17 cellular contexts compared by ENCODE assay signal in the genomic region with DNA sequence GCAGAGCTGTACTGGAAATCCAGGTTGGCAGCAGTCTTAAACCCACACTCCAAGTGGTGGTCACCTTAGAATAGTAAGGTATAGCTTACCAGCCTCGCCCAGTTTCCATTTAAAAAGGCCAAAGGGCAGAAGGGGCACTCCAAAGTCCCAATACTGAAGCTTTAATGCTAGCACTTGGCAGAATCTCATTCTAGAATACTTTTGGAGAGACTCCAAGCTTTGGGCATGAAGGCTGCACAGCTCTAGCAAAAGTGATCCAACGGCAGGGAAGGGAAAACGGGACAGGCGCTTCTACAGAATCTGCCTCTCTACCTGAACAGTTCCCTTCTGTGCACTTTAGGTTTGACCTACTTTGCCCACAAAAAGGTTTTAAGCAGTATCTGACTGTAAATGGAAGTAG. TPM values are rescaled to one million over a fixed set of nuclear protein-coding genes. Genes with fewer than 3 reads are reported as not detected.
DNase-seq lines count a peak whose midpoint lies in the region; ATAC-seq, FAIRE-seq and TF ChIP-seq lines count a peak whose summit lies in the region.
"Had no signal": no experiment of that assay in that cellular context is flagged by ENCODE, and none has a peak within 500 bp of the region (broad histone marks: within the 10 kb centered on the region; RNA-seq: fewer than 3 reads in every experiment).

No MANE protein-coding gene starts in this region.

- peak overlapping the region in 1 of 2 donors; percentile 29 for H3K9ac ChIP-seq in liver (ENCODE audit: low read depth in 1 of 2, low read length in 2 of 2)
- no peak overlapping the region for H3K9ac ChIP-seq in HepG2 (ENCODE audit: insufficient read depth, low read depth, low read length)
- H3K9ac ChIP-seq in kidney (ENCODE audit: low read length in 2 of 2), result no peak overlapping the region

- no peaks in the 10 kb centered on the region for H3K9me3 Mint-ChIP-seq in CD8-positive, alpha-beta T cell

- no peak overlapping the region for H3K4me2 ChIP-seq in HepG2 (ENCODE audit: low read depth, low read length)

- TF ChIP-seq CTCF in liver (IDR thresholded peaks at IDR 0.05; ENCODE audit: low read depth, low read length, missing input control), result no peak
- no peak for TF ChIP-seq CTCF in HepG2 (CRISPR knock-in tag; IDR thresholded peaks at IDR 0.05)
- TF ChIP-seq CTCF in left ventricle myocardium inferior (IDR thresholded peaks at IDR 0.05; ENCODE audit: borderline replicate concordance), result no peak
- TF ChIP-seq CTCF in sigmoid colon (IDR thresholded peaks at IDR 0.05), result no peak
- TF ChIP-seq CTCF in CD8-positive, alpha-beta T cell (IDR thresholded peaks at IDR 0.05), result no peak
- TF ChIP-seq CTCF in kidney (IDR thresholded peaks at IDR 0.05; ENCODE audit: borderline replicate concordance, extremely low read depth, insufficient read depth), result no peak

- 40% methylated on average over 4 of the region's 4 CpGs for WGBS in liver
- 95% methylated on average over 4 of the region's 4 CpGs for WGBS in HepG2 (ENCODE audit: low lambda C conversion rate)
- WGBS in sigmoid colon, 2 donors, result 65 to 86% methylated on average over 4 of the region's 4 CpGs

- POLR2A ChIA-PET in HepG2 (lab: Yijun Ruan, JAX), result interaction anchor here (1.3 kb wide), 1 partner anchor 19 kb away, joined by 5 read pairs; no protein-coding TSS in a partner anchor
- POLR2A ChIA-PET in CD8-positive, alpha-beta T cell (lab: Charles Lee), result interaction anchor here (1.1 kb wide), 1 partner anchor 23 kb away, joined by 3 read pairs; no protein-coding TSS in a partner anchor

- H3K27me3 ChIP-seq in liver (ENCODE audit: control insufficient read depth in 4 of 4, insufficient read depth in 4 of 4, low read length in 3 of 4), result no peaks in the 10 kb centered on the region
- no peaks in the 10 kb centered on the region for H3K27me3 ChIP-seq in HepG2 (ENCODE audit: control insufficient read depth in 1 of 2, insufficient read depth in 2 of 2, low read length in 2 of 2)
- H3K27me3 ChIP-seq in left ventricle myocardium inferior (ENCODE audit: low read depth), result no peaks in the 10 kb centered on the region
- no peaks in the 10 kb centered on the region for H3K27me3 ChIP-seq in sigmoid colon
- no peaks in the 10 kb centered on the region for H3K27me3 ChIP-seq in CD8-positive, alpha-beta T cell (ENCODE audit: insufficient read depth, low read length)

- in situ Hi-C loops in HepG2 (cut with HindIII; ENCODE audit: extremely low pct_ligation_motif_present, low pct_unique_long_range_greater_than_20kb), result no loop called here

- no peaks in the 10 kb centered on the region for H3K27me3 Mint-ChIP-seq in CD8-positive, alpha-beta T cell (ENCODE audit: low read depth)
- H3K27me3 Mint-ChIP-seq: stimulated activated naive CD8-positive, alpha-beta T cell treated with anti-CD3 and anti-CD28 coated beads, Interleukin-15, amount 100 ng/mL, for 72 hours had no signal

- H3K27ac Mint-ChIP-seq in CD8-positive, alpha-beta T cell, result no peak overlapping the region

- H4K20me1 ChIP-seq in HepG2 (ENCODE audit: insufficient read depth, low read length), result 0 out of 2 replicates have a peak, but pooled peaks cover 7% of the 10 kb centered on the region

- TF ChIP-seq POLR2A in HepG2 (IDR thresholded peaks at IDR 0.05; ENCODE audit: insufficient read depth in 1 of 2, low read depth in 2 of 2, low read length in 2 of 2), result no peak
- TF ChIP-seq POLR2A in sigmoid colon (IDR thresholded peaks at IDR 0.05), result no peak

- TF ChIP-seq EP300 in HepG2 (IDR thresholded peaks at IDR 0.05; ENCODE audit: low read depth in 2 of 2, low read length in 2 of 2) (no peak), HepG2 (CRISPR knock-in tag; IDR thresholded peaks at IDR 0.05; ENCODE audit: borderline replicate concordance) (no peak), sigmoid colon (IDR thresholded peaks at IDR 0.05) (no peak)

- BruUV-seq in HepG2 (replicated peaks; lab: Mats Ljungman, UMichigan), result no TSS peak

- no peak overlapping the region for H3K4me3 ChIP-seq in liver (ENCODE audit: low read depth in 1 of 3, low read length in 3 of 3)
- H3K4me3 ChIP-seq in HepG2 (replicated peaks in 1 of 3; ENCODE audit: insufficient read depth in 1 of 3, low read depth in 2 of 3, low read length in 3 of 3), result no peak overlapping the region
- no peak overlapping the region for H3K4me3 ChIP-seq in left ventricle myocardium inferior
- H3K4me3 ChIP-seq in sigmoid colon, result no peak overlapping the region
- no peak overlapping the region for H3K4me3 ChIP-seq in CD8-positive, alpha-beta T cell (ENCODE audit: low read depth, low read length)
- no peak overlapping the region for H3K4me3 ChIP-seq in kidney (ENCODE audit: low read length in 2 of 2)

- H3K36me3 ChIP-seq in liver (ENCODE audit: control insufficient read depth in 4 of 4, insufficient read depth in 3 of 4, low read depth in 1 of 4, low read length in 3 of 4), result peaks cover 0 to 3% (median 0%) of the 10 kb centered on the region in 4 donors
- no peaks in the 10 kb centered on the region; a peak in 1 of 5 replicates for H3K36me3 ChIP-seq in HepG2 (replicated peaks in 1 of 2; ENCODE audit: control insufficient read depth in 1 of 2, insufficient read depth in 2 of 2, low read length in 2 of 2)
- H3K36me3 ChIP-seq in left ventricle myocardium inferior, result no peaks in the 10 kb centered on the region
- no peaks in the 10 kb centered on the region for H3K36me3 ChIP-seq in sigmoid colon
- H3K36me3 ChIP-seq in CD8-positive, alpha-beta T cell (ENCODE audit: insufficient read depth, low read length), result no peaks in the 10 kb centered on the region
- H3K36me3 ChIP-seq in kidney (ENCODE audit: control insufficient read depth in 1 of 2, insufficient read depth in 2 of 2, low read length in 2 of 2), result no peaks in the 10 kb centered on the region
- H3K36me3 ChIP-seq: WERI-Rb-1 had no signal

- no peak for ATAC-seq in HepG2
- no peak for ATAC-seq in CD8-positive, alpha-beta T cell
- ATAC-seq in HG03097 (IDR thresholded peaks at IDR 0.05; ENCODE audit: low FRiP score, unreplicated experiment), result no peak

- DNase-seq in HepG2 (ENCODE audit: low spot score), result no peak
- DNase-seq in left ventricle myocardium inferior, result no peak
- DNase-seq in sigmoid colon, result no peak
- no peak for DNase-seq in CD8-positive, alpha-beta T cell
- DNase-seq in OCI-M2 (lab: John Stamatoyannopoulos, UW; ENCODE audit: unreplicated experiment), result no peak
- no peak for DNase-seq in kidney
- DNase-seq: activated gamma-delta T cell; effector CD4-positive, alpha-beta T cell; Karpas-422; NCI-H1436 treated with DMSO at 0.1 percent for 48 hours; NCI-H510A; OCI-M1; stimulated activated CD4-positive, alpha-beta T cell treated with anti-CD3 and anti-CD28 coated beads, Interleukin-12 subunit alpha, Interleukin-12 subunit beta, amount 100 ng/mL, for 4 hours; stimulated activated naive CD8-positive, alpha-beta T cell treated with anti-CD3 and anti-CD28 coated beads, Interleukin-15, amount 100 ng/mL, for 72 hours; WERI-Rb-1 had no signal

- no peak overlapping the region for H2AFZ ChIP-seq in HepG2 (ENCODE audit: low read length)

- peaks cover 53% of the 10 kb centered on the region for H3K4me1 Mint-ChIP-seq in CD8-positive, alpha-beta T cell (ENCODE audit: low read depth)

- H3K36me3 Mint-ChIP-seq in CD8-positive, alpha-beta T cell, result peaks cover 14% of the 10 kb centered on the region

- FAIRE-seq in HepG2 (lab: Jason Lieb, UNC) (no peak), kidney (lab: Jason Lieb, UNC) (no peak)

- peaks cover 14 to 57% (median 45%) of the 10 kb centered on the region in 4 donors for H3K4me1 ChIP-seq in liver (ENCODE audit: control insufficient read depth in 4 of 4, insufficient read depth in 4 of 4, low read length in 3 of 4)
- H3K4me1 ChIP-seq in HepG2 (ENCODE audit: insufficient read depth, low read length), result peaks cover 48% of the 10 kb centered on the region
- H3K4me1 ChIP-seq in left ventricle myocardium inferior, result peaks cover 82% of the 10 kb centered on the region
- peaks cover 0 to 82% (median 68%) of the 10 kb centered on the region in 4 donors for H3K4me1 ChIP-seq in sigmoid colon
- H3K4me1 ChIP-seq in CD8-positive, alpha-beta T cell (ENCODE audit: insufficient read depth, low read length), result peaks cover 3% of the 10 kb centered on the region
- peaks cover 10 to 11% of the 10 kb centered on the region in 2 donors for H3K4me1 ChIP-seq in kidney (ENCODE audit: control insufficient read depth in 1 of 2, insufficient read depth in 1 of 2, low read depth in 1 of 2, low read length in 2 of 2)

- TF ChIP-seq RAD21 in liver (IDR thresholded peaks at IDR 0.05) (peak; percentile 13 to 21), HepG2 (CRISPR knock-in tag; IDR thresholded peaks at IDR 0.05) (no peak)

- CTCF ChIA-PET in HepG2 (lab: Yijun Ruan, JAX; ENCODE audit: low intra/inter-chr PET ratio, low total read pairs), result no interaction called here
- CTCF ChIA-PET in CD8-positive, alpha-beta T cell (lab: Charles Lee), result no interaction called here

- H3K9me3 ChIP-seq in liver (ENCODE audit: control insufficient read depth in 4 of 4, low read length in 3 of 4) (no peaks in the 10 kb centered on the region), HepG2 (ENCODE audit: low read length) (no peaks in the 10 kb centered on the region), left ventricle myocardium inferior (replicated peaks) (no peaks in the 10 kb centered on the region), sigmoid colon (no peaks in the 10 kb centered on the region), kidney (ENCODE audit: control insufficient read depth in 1 of 2, low read length in 2 of 2) (no peaks in the 10 kb centered on the region)
- no peaks in the 10 kb centered on the region for H3K9me3 ChIP-seq in CD8-positive, alpha-beta T cell (ENCODE audit: low read length)

- H3K27ac ChIP-seq in liver (ENCODE audit: low read depth in 1 of 2, low read length in 2 of 2) (peak overlapping the region; percentile 36 to 41), HepG2 (ENCODE audit: extremely low read length, insufficient read depth, low read length) (no peak overlapping the region), left ventricle myocardium inferior (replicated peaks) (peak overlapping the region; percentile 55), sigmoid colon (peak overlapping the region in 3 of 4 donors; percentile 27 to 44 (median 41)), kidney (ENCODE audit: low read depth in 2 of 2, low read length in 2 of 2) (no peak overlapping the region)
- no peak overlapping the region for H3K27ac ChIP-seq in CD8-positive, alpha-beta T cell (ENCODE audit: low read depth, low read length)
- H3K27ac ChIP-seq: WERI-Rb-1 had no signal

- peaks cover 56% of the 10 kb centered on the region for H3K79me2 ChIP-seq in HepG2 (ENCODE audit: insufficient read depth, low read length)

- H3K4me3 Mint-ChIP-seq in CD8-positive, alpha-beta T cell, result no peak overlapping the region
- H3K4me3 Mint-ChIP-seq: stimulated activated naive CD8-positive, alpha-beta T cell treated with anti-CD3 and anti-CD28 coated beads, Interleukin-15, amount 100 ng/mL, for 72 hours had no signal

- intact Hi-C loops in HepG2 (cut with micrococcal nuclease; ENCODE audit: unreplicated experiment) (no loop called here), left ventricle myocardium inferior (cut with micrococcal nuclease) (no loop called here), sigmoid colon (cut with DNase I) (no loop called here), kidney (cut with DNase I) (no loop called here)
- intact Hi-C loops in CD8-positive, alpha-beta T cell (cut with DNase I, micrococcal nuclease), result no loop called here

RNA-seq across cellular contexts. Expression of a gene that starts 19.7 kb away (rescaled TPM):
- total RNA-seq in liver, result 10 to 100 TPM in 1 of 2 donors, 1 to 10 TPM in 1; 6.2 to 16.8 TPM
- polyA plus RNA-seq in liver, result 1 to 10 TPM; 2.9 to 5.6 TPM
- 11.1 and 12.0 TPM in 2 replicates for total RNA-seq in HepG2 (2016; rRNA removed; fragmentation: Illumina TruSeq; extraction: Trizol)
- 2.3 and 2.9 TPM in 2 replicates for total RNA-seq in HepG2 (2016; cell fraction: cytosol; rRNA removed; fragmentation: Illumina TruSeq; extraction: Trizol; ENCODE audit: low read depth)
- 8.8 and 11.5 TPM in 2 replicates for total RNA-seq in HepG2 (2016; cell fraction: insoluble cytoplasmic fraction; rRNA removed; fragmentation: Illumina TruSeq; extraction: Trizol)
- 6.2 and 6.6 TPM in 2 replicates for total RNA-seq in HepG2 (2016; cell fraction: membrane; rRNA removed; fragmentation: Illumina TruSeq; extraction: Trizol)
- total RNA-seq in HepG2 (2016; cell fraction: nucleus; rRNA removed; fragmentation: Illumina TruSeq; extraction: Trizol), result 8.5 and 10.7 TPM in 2 replicates
- polyA plus RNA-seq in HepG2 (2011; rRNA removed), result 8.3 and 8.7 TPM in 2 replicates
- polyA plus RNA-seq in HepG2 (2011; cell fraction: cytosol; rRNA removed), result 4.6 and 5.6 TPM in 2 replicates
- 13.6 and 15.4 TPM in 2 replicates for polyA plus RNA-seq in HepG2 (2011; cell fraction: nucleus; rRNA removed)
- polyA plus RNA-seq in HepG2 (2012), result 10.1 and 10.6 TPM in 2 replicates
- polyA plus RNA-seq in HepG2 (2016; cell fraction: cytosol; fragmentation: Illumina TruSeq; extraction: Trizol; ENCODE audit: low read depth), result 0.75 and 0.81 TPM in 2 replicates
- polyA plus RNA-seq in HepG2 (2016; cell fraction: insoluble cytoplasmic fraction; fragmentation: Illumina TruSeq; extraction: Trizol; ENCODE audit: low read depth), result 7.6 and 8.8 TPM in 2 replicates
- 1.8 and 2.7 TPM in 2 replicates for polyA plus RNA-seq in HepG2 (2016; cell fraction: membrane; fragmentation: Illumina TruSeq; extraction: Trizol; ENCODE audit: low read depth)
- polyA plus RNA-seq in HepG2 (2016; cell fraction: nucleus; fragmentation: Illumina TruSeq; extraction: Trizol; ENCODE audit: insufficient read depth, low read depth), result 15.0 and 17.6 TPM in 2 replicates
- polyA minus RNA-seq in HepG2 (2011; rRNA and poly(A)+ RNA removed; ENCODE audit: low replicate concordance), result 9.8 and 14.1 TPM in 2 replicates
- 5.8 and 6.4 TPM in 2 replicates for polyA minus RNA-seq in HepG2 (2011; cell fraction: cytosol; rRNA and poly(A)+ RNA removed)
- polyA minus RNA-seq in HepG2 (2011; cell fraction: nucleus; rRNA and poly(A)+ RNA removed), result 13.4 and 14.2 TPM in 2 replicates
- total RNA-seq in left ventricle myocardium inferior, result 10.0 TPM
- 10 to 100 TPM; 10.7 to 18.0 (median 15.8) TPM for total RNA-seq in sigmoid colon
- polyA plus RNA-seq in sigmoid colon, result 10 to 100 TPM in 1 of 3 donors, 1 to 10 TPM in 2; 8.4 to 14.1 (median 9.7) TPM
- total RNA-seq in CD8-positive, alpha-beta T cell, result 10 to 100 TPM; 42.5 to 44.8 TPM
- 29.8 TPM for total RNA-seq in kidney
- polyA plus RNA-seq in kidney (ENCODE audit: insufficient read depth, low read depth, low replicate concordance), result 6.3 TPM

Comparison
In these comparisons a context has a peak if more than half of its experiments do, and no peak if none do; other contexts are left out.
1. H3K27ac ChIP-seq: peak in liver (2 of 2), left ventricle myocardium inferior (single experiment) and sigmoid colon (3 of 4); none in HepG2 (single experiment), CD8-positive, alpha-beta T cell (single experiment) and kidney (0 of 2).